In genomic region chr10:114305521-114305925, GRCh38 we compare ENCODE assay signal across 16 cellular contexts.
DNase-seq lines count a peak whose midpoint lies in the region; ATAC-seq, FAIRE-seq and TF ChIP-seq lines count a peak whose summit lies in the region.
"Had no signal": no experiment of that assay in that cellular context is flagged by ENCODE, and none has a peak within 500 bp of the region (broad histone marks: within the 10 kb centered on the region; RNA-seq: fewer than 3 reads in every experiment).

No MANE protein-coding gene starts in this region.

- H3K9me3 ChIP-seq in T-helper 17 cell (ENCODE audit: control insufficient read depth, low read length, poor library complexity, severe bottlenecking): no peaks in the 10 kb centered on the region
- H3K9me3 ChIP-seq: adrenal gland, MG63, SJSA1 had no signal

- H3K4me3 Mint-ChIP-seq in activated CD8-positive, alpha-beta memory T cell treated with anti-CD3 and anti-CD28 coated beads, Interleukin-2, amount 10 ng/mL, durations not matched to agents 7 days and 5 days: peak overlapping the region; percentile 81
- H3K4me3 Mint-ChIP-seq in T-helper 17 cell (peak overlapping the region; percentile 92), glutamatergic neuron (ENCODE audit: unreplicated experiment) (peak overlapping the region; percentile 92), progenitor cell of endocrine pancreas (ENCODE audit: low read depth) (peak overlapping the region; percentile 80)

- ATAC-seq in activated CD8-positive, alpha-beta memory T cell treated with anti-CD3 and anti-CD28 coated beads, Interleukin-2, amount 10 ng/mL, durations not matched to agents 7 days and 5 days: no peak
- ATAC-seq in T-helper 17 cell: no peak

- no peaks in the 10 kb centered on the region for H3K27me3 Mint-ChIP-seq in activated CD8-positive, alpha-beta memory T cell treated with anti-CD3 and anti-CD28 coated beads, Interleukin-2, amount 10 ng/mL, durations not matched to agents 7 days and 5 days
- no peaks in the 10 kb centered on the region for H3K27me3 Mint-ChIP-seq in T-helper 17 cell
- H3K27me3 Mint-ChIP-seq in glutamatergic neuron (ENCODE audit: unreplicated experiment): peaks cover 9% of the 10 kb centered on the region
- H3K27me3 Mint-ChIP-seq in progenitor cell of endocrine pancreas: peaks cover 21% of the 10 kb centered on the region

- FAIRE-seq in GM19239 (lab: Jason Lieb, UNC): no peak
- FAIRE-seq: GM12878, H54, TTC549 had no signal

- peaks cover 10% of the 10 kb centered on the region for H3K4me1 Mint-ChIP-seq in activated CD8-positive, alpha-beta memory T cell treated with anti-CD3 and anti-CD28 coated beads, Interleukin-2, amount 10 ng/mL, durations not matched to agents 7 days and 5 days
- H3K4me1 Mint-ChIP-seq in T-helper 17 cell (peaks cover 15% of the 10 kb centered on the region), glutamatergic neuron (ENCODE audit: low read depth, unreplicated experiment) (peaks cover 4% of the 10 kb centered on the region), progenitor cell of endocrine pancreas (ENCODE audit: low read depth) (peaks cover 8% of the 10 kb centered on the region)

- no peaks in the 10 kb centered on the region for H3K9me3 Mint-ChIP-seq in activated CD8-positive, alpha-beta memory T cell treated with anti-CD3 and anti-CD28 coated beads, Interleukin-2, amount 10 ng/mL, durations not matched to agents 7 days and 5 days (ENCODE audit: low read depth)
- H3K9me3 Mint-ChIP-seq in glutamatergic neuron (ENCODE audit: unreplicated experiment) (peaks cover 2% of the 10 kb centered on the region), progenitor cell of endocrine pancreas (ENCODE audit: low read depth) (no peaks in the 10 kb centered on the region)

- no peak for TF ChIP-seq CTCF in glutamatergic neuron (IDR thresholded peaks at IDR 0.05; ENCODE audit: partially characterized antibody, unreplicated experiment)
- no peak for TF ChIP-seq CTCF in progenitor cell of endocrine pancreas (IDR thresholded peaks at IDR 0.05; ENCODE audit: unreplicated experiment)

- H3K36me3 Mint-ChIP-seq in activated CD8-positive, alpha-beta memory T cell treated with anti-CD3 and anti-CD28 coated beads, Interleukin-2, amount 10 ng/mL, durations not matched to agents 7 days and 5 days: no peaks in the 10 kb centered on the region
- no peaks in the 10 kb centered on the region for H3K36me3 Mint-ChIP-seq in T-helper 17 cell (ENCODE audit: low read depth)
- H3K36me3 Mint-ChIP-seq in glutamatergic neuron (ENCODE audit: unreplicated experiment): no peaks in the 10 kb centered on the region
- H3K36me3 Mint-ChIP-seq in progenitor cell of endocrine pancreas (ENCODE audit: insufficient read depth): no peaks in the 10 kb centered on the region

- CTCF ChIA-PET in activated CD8-positive, alpha-beta memory T cell treated with anti-CD3 and anti-CD28 coated beads, Interleukin-2, amount 10 ng/mL, durations not matched to agents 7 days and 5 days (lab: Charles Lee): interaction anchor here (3.1 kb wide), 1 partner anchor 154 kb away, joined by 50 read pairs; no protein-coding TSS in a partner anchor

- no peak for DNase-seq in activated CD8-positive, alpha-beta memory T cell treated with anti-CD3 and anti-CD28 coated beads, Interleukin-2, amount 10 ng/mL, durations not matched to agents 7 days and 5 days
- no peak for DNase-seq in activated CD8-positive, alpha-beta memory T cell treated with anti-CD3 and anti-CD28 coated beads, Interleukin-2, amount 50 U/mL, for 4 hours
- DNase-seq in T-helper 17 cell: no peak
- DNase-seq in glutamatergic neuron: no peak
- no peak for DNase-seq in progenitor cell of endocrine pancreas (ENCODE audit: low spot score, unreplicated experiment)
- no peak for DNase-seq in GM19239 (ENCODE audit: insufficient read length, low spot score)
- DNase-seq in central memory CD4-positive, alpha-beta T cell: no peak
- DNase-seq in middle frontal gyrus (ENCODE audit: extremely low spot score, low spot score): no peak
- DNase-seq: ACHN, foreskin melanocyte, MG63 had no signal

- no peak overlapping the region for H3K27ac Mint-ChIP-seq in activated CD8-positive, alpha-beta memory T cell treated with anti-CD3 and anti-CD28 coated beads, Interleukin-2, amount 10 ng/mL, durations not matched to agents 7 days and 5 days
- H3K27ac Mint-ChIP-seq in T-helper 17 cell: no peak overlapping the region
- H3K27ac Mint-ChIP-seq in glutamatergic neuron (ENCODE audit: unreplicated experiment): no peak overlapping the region
- H3K27ac Mint-ChIP-seq in progenitor cell of endocrine pancreas: no peak overlapping the region
